In the genomic region with DNA sequence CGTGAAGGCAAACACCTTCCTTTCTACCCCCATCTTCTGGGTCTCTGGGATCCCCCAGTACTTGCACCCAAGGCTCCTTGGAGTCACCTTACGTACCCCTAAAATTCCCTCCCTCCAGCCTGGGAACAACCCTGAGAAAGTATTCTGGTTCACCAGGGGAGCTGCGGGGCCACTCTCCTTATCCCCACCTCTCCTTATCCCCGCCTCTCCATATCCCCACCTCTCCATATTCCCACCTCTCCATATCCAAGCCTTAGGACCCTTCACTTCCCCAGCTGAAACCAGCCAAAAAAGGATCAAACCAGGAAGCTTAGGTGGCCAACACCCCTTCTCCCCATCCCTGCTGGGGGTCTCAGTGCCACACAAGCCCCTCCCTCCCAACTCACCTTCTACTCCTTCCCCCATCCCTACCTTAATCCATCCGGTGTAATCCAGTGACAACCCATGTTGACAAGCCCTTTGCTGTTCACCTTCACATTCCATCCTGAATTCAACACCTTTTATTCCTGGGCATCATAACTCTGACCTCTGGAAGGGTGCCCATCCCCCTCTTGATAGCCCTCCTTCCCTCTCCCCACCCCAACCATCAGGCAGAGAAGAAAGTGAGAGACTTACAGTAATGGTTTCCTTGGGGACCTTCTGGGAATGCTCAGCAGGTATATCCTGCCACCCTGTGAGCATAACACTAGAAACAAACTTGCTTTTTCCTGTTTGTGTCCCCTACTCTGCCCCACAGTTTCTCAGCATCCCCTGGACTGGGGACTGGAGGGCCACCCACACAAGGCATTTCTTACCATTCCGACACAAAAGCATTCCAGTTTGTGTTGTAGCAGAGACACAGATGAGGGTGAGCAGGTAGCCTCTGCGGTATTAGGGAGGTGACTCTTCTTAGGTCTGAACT, we compare ENCODE assay signal across 18 cellular contexts. TPM values are rescaled to one million over a fixed set of nuclear protein-coding genes. Genes with fewer than 3 reads are reported as not detected.
DNase-seq lines count a peak whose midpoint lies in the region; ATAC-seq and TF ChIP-seq lines count a peak whose summit lies in the region.
"Had no signal": no experiment of that assay in that cellular context is flagged by ENCODE, and none has a peak within 500 bp of the region (broad histone marks: within the 10 kb centered on the region; RNA-seq: fewer than 3 reads in every experiment).

No MANE protein-coding gene starts in this region.

- H3K4me3 ChIP-seq in cardiac muscle cell (peak overlapping the region; percentile 100), right cardiac atrium (ENCODE audit: low read length) (no peak overlapping the region)
- H3K4me3 ChIP-seq: lower lobe of right lung had no signal

- peak overlapping the region; percentile 78 for H3K4me3 Mint-ChIP-seq in activated naive CD8-positive, alpha-beta T cell
- peak overlapping the region; percentile 7 to 72 (median 56) for H3K4me3 Mint-ChIP-seq in immature natural killer cell
- peak overlapping the region; percentile 92 for H3K4me3 Mint-ChIP-seq in type B pancreatic cell

- H3K4me1 Mint-ChIP-seq in activated naive CD8-positive, alpha-beta T cell (ENCODE audit: low read depth) = peaks cover 18% of the 10 kb centered on the region
- H3K4me1 Mint-ChIP-seq in immature natural killer cell (peaks cover 0 to 10% of the 10 kb centered on the region in 2 donors), type B pancreatic cell (ENCODE audit: unreplicated experiment) (peaks cover 35% of the 10 kb centered on the region)

- H3K27ac ChIP-seq in cardiac muscle cell (no peak overlapping the region), right cardiac atrium (ENCODE audit: low read length) (no peak overlapping the region)
- H3K27ac ChIP-seq: lower lobe of right lung, pancreas, RWPE1 had no signal

- DNase-seq in cardiac muscle cell (ENCODE audit: low read depth in 1 of 2, low spot score in 1 of 2) = no peak
- no peak for DNase-seq in right cardiac atrium
- no peak for DNase-seq in immature natural killer cell
- no peak for DNase-seq in type B pancreatic cell (ENCODE audit: extremely low spot score, unreplicated experiment)
- DNase-seq in NCI-H146 treated with DMSO at 0.1 percent for 48 hours (lab: John Stamatoyannopoulos, UW; ENCODE audit: unreplicated experiment) = no peak
- DNase-seq in left colon = no peak
- DNase-seq: activated CD4-positive, alpha-beta T cell treated with anti-CD3 and anti-CD28 coated beads, Interleukin-2, amount 50 U/mL, for 48 hours; DMS79; hippocampal formation; lower lobe of right lung; NCI-H2081; NCI-H69; pancreas; T-helper 9 cell had no signal

- H3K4me1 ChIP-seq in cardiac muscle cell (ENCODE audit: low read depth) = peaks cover 4% of the 10 kb centered on the region
- no peaks in the 10 kb centered on the region for H3K4me1 ChIP-seq in right cardiac atrium (ENCODE audit: control insufficient read depth, insufficient read depth, low read length)

- H3K9me3 ChIP-seq in cardiac muscle cell (ENCODE audit: low read depth) (no peaks in the 10 kb centered on the region), right cardiac atrium (ENCODE audit: control insufficient read depth, low read length) (no peaks in the 10 kb centered on the region)
- H3K9me3 ChIP-seq: lower lobe of right lung, pancreas had no signal

- H3K27me3 ChIP-seq in cardiac muscle cell = no peaks in the 10 kb centered on the region
- no peaks in the 10 kb centered on the region for H3K27me3 ChIP-seq in right cardiac atrium (ENCODE audit: control insufficient read depth, insufficient read depth)
- H3K27me3 ChIP-seq: pancreas had no signal

- no peaks in the 10 kb centered on the region for H3K36me3 Mint-ChIP-seq in activated naive CD8-positive, alpha-beta T cell
- H3K36me3 Mint-ChIP-seq in immature natural killer cell (no peaks in the 10 kb centered on the region), type B pancreatic cell (peaks cover 6% of the 10 kb centered on the region)

- intact Hi-C loops in right cardiac atrium (cut with DNase I) (no loop called here), left colon (cut with DNase I, micrococcal nuclease) (no loop called here)

- H3K36me3 ChIP-seq in cardiac muscle cell = no peaks in the 10 kb centered on the region
- H3K36me3 ChIP-seq: lower lobe of right lung, pancreas had no signal

- ATAC-seq in right cardiac atrium (no peak), SK-N-SH treated with all-trans-retinoic acid at 6 μM for 48 hours (no peak), left colon (no peak)
- ATAC-seq: lower lobe of right lung, pancreas had no signal

- peaks cover 57% of the 10 kb centered on the region for H3K27me3 Mint-ChIP-seq in activated naive CD8-positive, alpha-beta T cell
- H3K27me3 Mint-ChIP-seq in immature natural killer cell (ENCODE audit: low read depth in 3 of 3) (peaks cover 20 to 57% (median 29%) of the 10 kb centered on the region in 3 donors), type B pancreatic cell (peaks cover 41% of the 10 kb centered on the region)

- 39% methylated on average over 7 of the region's 7 CpGs for WGBS in right cardiac atrium

- no peak overlapping the region for H3K27ac Mint-ChIP-seq in activated naive CD8-positive, alpha-beta T cell
- H3K27ac Mint-ChIP-seq in immature natural killer cell (no peak overlapping the region), type B pancreatic cell (peak overlapping the region; percentile 84)

- TF ChIP-seq CTCF in cardiac muscle cell (IDR thresholded peaks at IDR 0.05; ENCODE audit: low read depth, low read length) (no peak), type B pancreatic cell (conservative IDR thresholded peaks at IDR 0.05) (no peak)

- no peaks in the 10 kb centered on the region for H3K9me3 Mint-ChIP-seq in activated naive CD8-positive, alpha-beta T cell (ENCODE audit: low read depth)
- H3K9me3 Mint-ChIP-seq in immature natural killer cell (no peaks in the 10 kb centered on the region), type B pancreatic cell (no peaks in the 10 kb centered on the region)

TF ChIP-seq in SK-N-SH treated with all-trans-retinoic acid at 6 μM for 48 hours, 23 proteins besides CTCF, POLR2A, EP300 and RAD21:
- TF ChIP-seq, protein P1, sequence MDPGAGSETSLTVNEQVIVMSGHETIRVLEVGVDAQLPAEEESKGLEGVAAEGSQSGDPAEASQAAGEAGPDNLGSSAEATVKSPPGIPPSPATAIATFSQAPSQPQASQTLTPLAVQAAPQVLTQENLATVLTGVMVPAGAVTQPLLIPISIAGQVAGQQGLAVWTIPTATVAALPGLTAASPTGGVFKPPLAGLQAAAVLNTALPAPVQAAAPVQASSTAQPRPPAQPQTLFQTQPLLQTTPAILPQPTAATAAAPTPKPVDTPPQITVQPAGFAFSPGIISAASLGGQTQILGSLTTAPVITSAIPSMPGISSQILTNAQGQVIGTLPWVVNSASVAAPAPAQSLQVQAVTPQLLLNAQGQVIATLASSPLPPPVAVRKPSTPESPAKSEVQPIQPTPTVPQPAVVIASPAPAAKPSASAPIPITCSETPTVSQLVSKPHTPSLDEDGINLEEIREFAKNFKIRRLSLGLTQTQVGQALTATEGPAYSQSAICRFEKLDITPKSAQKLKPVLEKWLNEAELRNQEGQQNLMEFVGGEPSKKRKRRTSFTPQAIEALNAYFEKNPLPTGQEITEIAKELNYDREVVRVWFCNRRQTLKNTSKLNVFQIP (CRISPR knock-in tag; IDR thresholded peaks at IDR 0.05; ENCODE audit: borderline replicate concordance, low read depth) = no peak
- TF ChIP-seq RARB (CRISPR knock-in tag; IDR thresholded peaks at IDR 0.05) (no peak), ZFP3 (CRISPR knock-in tag; IDR thresholded peaks at IDR 0.05) (no peak), OSR1 (CRISPR knock-in tag; IDR thresholded peaks at IDR 0.05) (no peak), ZNF8 (CRISPR knock-in tag; IDR thresholded peaks at IDR 0.05) (no peak), ESRRG (CRISPR knock-in tag; IDR thresholded peaks at IDR 0.05) (no peak)

RNA-seq across cellular contexts. Expression of gene MSI1, which starts 1.6 kb away (rescaled TPM):
- 22.5 and 28.8 TPM in 2 replicates for total RNA-seq in cardiac muscle cell
- polyA plus RNA-seq in cardiac muscle cell = 26.2 and 38.7 TPM in 2 replicates
- total RNA-seq in right cardiac atrium = 10 to 100 TPM in 1 of 4 donors, 1 to 10 TPM in 3; 3.0 to 10.7 (median 5.1) TPM
- 2.1 TPM for polyA plus RNA-seq in right cardiac atrium
- polyA plus RNA-seq in immature natural killer cell = not detected
- total RNA-seq in type B pancreatic cell (ENCODE audit: low replicate concordance) = 22.0 and 71.7 TPM in 2 replicates
- total RNA-seq in left colon = 1 to 10 TPM; 3.4 to 7.4 TPM
- total RNA-seq: M059J had no signal

RNA-seq across cellular contexts. Expression of gene PLA2G1B, which starts 43.0 kb away (rescaled TPM):
- total RNA-seq in cardiac muscle cell (not detected in 2 replicates), right cardiac atrium (not detected), type B pancreatic cell (ENCODE audit: low replicate concordance) (not detected in 2 replicates), left colon (not detected)
- polyA plus RNA-seq in cardiac muscle cell (not detected in 2 replicates), right cardiac atrium (not detected), immature natural killer cell (under 1 TPM in 1 of 3 donors, not detected in 2; 0.76 TPM)
- total RNA-seq: M059J had no signal
